In the genomic region with DNA sequence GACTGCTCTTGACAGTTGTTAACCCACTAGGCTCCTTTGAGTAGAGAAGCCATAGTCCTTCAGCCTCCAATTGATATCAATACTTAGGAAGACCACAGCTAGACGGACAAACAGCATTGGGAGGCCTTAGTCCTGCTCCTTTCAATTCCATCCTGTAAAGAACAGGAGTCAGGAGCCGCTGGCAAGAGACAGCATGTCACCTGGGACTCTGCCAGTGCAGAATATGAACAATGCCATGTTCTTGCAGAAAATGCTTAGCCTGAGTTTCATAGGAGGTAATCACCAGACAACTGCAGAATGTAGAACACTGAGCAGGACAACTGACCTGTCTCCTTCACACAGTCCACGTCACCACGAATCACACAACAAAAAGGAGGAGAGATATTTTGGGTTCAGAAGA, we compare ENCODE assay signal across 3 cellular contexts. TPM values are rescaled to one million over a fixed set of nuclear protein-coding genes. Genes with fewer than 3 reads are reported as not detected.
"Had no signal": no experiment of that assay in that cellular context is flagged by ENCODE, and none has a peak within 500 bp of the region (broad histone marks: within the 10 kb centered on the region; RNA-seq: fewer than 3 reads in every experiment).

No MANE protein-coding gene starts in this region.

RNA-seq across cellular contexts. Expression of a gene that starts 25.3 kb away (rescaled TPM):
- total RNA-seq: lung microvascular endothelial cell; mammary epithelial cell; naive thymus-derived CD4-positive, alpha-beta T cell had no signal
